In genomic region chr9:80885894-80886293, GRCh38 we compare ENCODE assay signal across 10 cellular contexts.
DNase-seq lines count a peak whose midpoint lies in the region; ATAC-seq, FAIRE-seq and TF ChIP-seq lines count a peak whose summit lies in the region.
"Had no signal": no experiment of that assay in that cellular context is flagged by ENCODE, and none has a peak within 500 bp of the region (broad histone marks: within the 10 kb centered on the region; RNA-seq: fewer than 3 reads in every experiment).

No MANE protein-coding gene starts in this region.

- H4K20me1 ChIP-seq in DND-41 (ENCODE audit: insufficient read depth, low read length), result no peaks in the 10 kb centered on the region
- H4K20me1 ChIP-seq in neural progenitor cell (ENCODE audit: low read depth), result no peaks in the 10 kb centered on the region

- H3K4me2 ChIP-seq in DND-41 (ENCODE audit: insufficient read depth, low read length), result no peak overlapping the region
- H3K4me2 ChIP-seq in neural progenitor cell, result no peak overlapping the region

- H3K4me1 Mint-ChIP-seq in neural progenitor cell, result peaks cover 21% of the 10 kb centered on the region
- H3K4me1 Mint-ChIP-seq in Calu3 (ENCODE audit: low read depth, unreplicated experiment), result no peaks in the 10 kb centered on the region

- H3K4me3 ChIP-seq in DND-41 (ENCODE audit: low read depth in 1 of 2, low read length in 2 of 2) (no peak overlapping the region), MG63 (no peak overlapping the region), bronchial epithelial cell (ENCODE audit: low read depth, low read length) (no peak overlapping the region), neural progenitor cell (no peak overlapping the region)
- H3K4me3 ChIP-seq: uterus had no signal

- no peak for FAIRE-seq in bronchial epithelial cell (lab: Jason Lieb, UNC)

- H3K79me2 ChIP-seq in DND-41 (ENCODE audit: insufficient read depth, low read length) (no peaks in the 10 kb centered on the region), neural progenitor cell (ENCODE audit: low read depth) (no peaks in the 10 kb centered on the region)
- H3K79me2 ChIP-seq: parathyroid adenoma had no signal

- H3K9ac ChIP-seq in DND-41 (ENCODE audit: low read depth, low read length) (no peak overlapping the region), neural progenitor cell (no peak overlapping the region)
- H3K9ac ChIP-seq: parathyroid adenoma had no signal

- H3K9me3 ChIP-seq in DND-41 (ENCODE audit: insufficient read depth, low read length, severe bottlenecking) (no peaks in the 10 kb centered on the region), MG63 (no peaks in the 10 kb centered on the region), neural progenitor cell (ENCODE audit: low read depth) (no peaks in the 10 kb centered on the region)
- H3K9me3 ChIP-seq: uterus had no signal

- no peak overlapping the region for H3K27ac ChIP-seq in DND-41 (ENCODE audit: low read length)
- H3K27ac ChIP-seq in neural progenitor cell, result no peak overlapping the region
- H3K27ac ChIP-seq: parathyroid adenoma, uterus had no signal

- H3K4me1 ChIP-seq in DND-41 (ENCODE audit: insufficient read depth, low read length) (no peaks in the 10 kb centered on the region), neural progenitor cell (peaks cover 17% of the 10 kb centered on the region)
- H3K4me1 ChIP-seq: parathyroid adenoma, uterus had no signal

- TF ChIP-seq CTCF in DND-41 (IDR thresholded peaks at IDR 0.05; ENCODE audit: borderline replicate concordance, extremely low read depth, low read length, poor library complexity, severe bottlenecking) (peak; percentile 14), bronchial epithelial cell (IDR thresholded peaks at IDR 0.05; ENCODE audit: insufficient read depth, low read length, severe bottlenecking) (no peak), neural progenitor cell (IDR thresholded peaks at IDR 0.05) (peak; percentile 30), Calu3 (IDR thresholded peaks at IDR 0.05; ENCODE audit: unreplicated experiment) (no peak)

- H3K27ac Mint-ChIP-seq in neural progenitor cell (no peak overlapping the region), Calu3 (ENCODE audit: unreplicated experiment) (no peak overlapping the region)
- H3K27ac Mint-ChIP-seq: activated CD8-positive, alpha-beta T cell treated with anti-CD3 and anti-CD28 coated beads for 36 hours had no signal

- H3K36me3 ChIP-seq in DND-41 (ENCODE audit: insufficient read depth, low read length) (no peaks in the 10 kb centered on the region), MG63 (no peaks in the 10 kb centered on the region), bronchial epithelial cell (ENCODE audit: control insufficient read depth, insufficient read depth, low read length) (no peaks in the 10 kb centered on the region), neural progenitor cell (no peaks in the 10 kb centered on the region)
- H3K36me3 ChIP-seq: uterus had no signal

- intact Hi-C loops in Calu3 (cut with micrococcal nuclease; ENCODE audit: unreplicated experiment), result no loop called here

- CTCF ChIA-PET in Calu3 (lab: Charles Lee), result no interaction called here

- peaks cover 8% of the 10 kb centered on the region for H3F3A ChIP-seq in neural progenitor cell (ENCODE audit: low read depth)

- peaks cover 6% of the 10 kb centered on the region for H3K9me3 Mint-ChIP-seq in neural progenitor cell
- H3K9me3 Mint-ChIP-seq in Calu3 (ENCODE audit: low read depth, unreplicated experiment), result no peaks in the 10 kb centered on the region

- peaks cover 1% of the 10 kb centered on the region for H3K36me3 Mint-ChIP-seq in neural progenitor cell
- H3K36me3 Mint-ChIP-seq in Calu3 (ENCODE audit: insufficient read depth, unreplicated experiment), result no peaks in the 10 kb centered on the region

- H3K27me3 ChIP-seq in DND-41 (ENCODE audit: insufficient read depth, low read length, poor library complexity), result no peaks in the 10 kb centered on the region
- no peaks in the 10 kb centered on the region for H3K27me3 ChIP-seq in MG63
- H3K27me3 ChIP-seq in bronchial epithelial cell (ENCODE audit: control insufficient read depth, insufficient read depth, low read length), result no peaks in the 10 kb centered on the region
- H3K27me3 ChIP-seq in neural progenitor cell, result no peaks in the 10 kb centered on the region
- H3K27me3 ChIP-seq: uterus had no signal

- DNase-seq in DND-41, result no peak
- peak; percentile 1 for DNase-seq in MG63
- DNase-seq in bronchial epithelial cell (ENCODE audit: low read depth), result peak; percentile 8
- peak; percentile 15 for DNase-seq in neural progenitor cell (ENCODE audit: low spot score)
- no peak for DNase-seq in NOMO-1 treated with dmso at 0.1 percent for 144 hours (lab: John Stamatoyannopoulos, UW; ENCODE audit: unreplicated experiment)
- DNase-seq in Calu3, result no peak
- DNase-seq in SKM-1 treated with dmso at 0.1 percent for 144 hours (lab: John Stamatoyannopoulos, UW; ENCODE audit: unreplicated experiment), result no peak
- DNase-seq: activated CD8-positive, alpha-beta T cell treated with anti-CD3 and anti-CD28 coated beads for 36 hours had no signal

- H3K27me3 Mint-ChIP-seq in neural progenitor cell (ENCODE audit: insufficient read depth, low read depth), result no peaks in the 10 kb centered on the region
- H3K27me3 Mint-ChIP-seq in Calu3 (ENCODE audit: unreplicated experiment), result no peaks in the 10 kb centered on the region
- H3K27me3 Mint-ChIP-seq: activated CD8-positive, alpha-beta T cell treated with anti-CD3 and anti-CD28 coated beads for 36 hours had no signal

- no TSS peak for BruUV-seq in Calu3 (replicated peaks; lab: Mats Ljungman, UMichigan)

- H2AFZ ChIP-seq in DND-41 (ENCODE audit: low read depth, low read length) (no peak overlapping the region), neural progenitor cell (replicated peaks) (no peak overlapping the region)
- H2AFZ ChIP-seq: parathyroid adenoma had no signal

- no peak for ATAC-seq in DND-41 (ENCODE audit: insufficient read depth, low read depth)
- ATAC-seq: activated CD8-positive, alpha-beta T cell treated with anti-CD3 and anti-CD28 coated beads for 36 hours had no signal

- H3K4me3 Mint-ChIP-seq in neural progenitor cell (no peak overlapping the region), Calu3 (ENCODE audit: low read depth, unreplicated experiment) (no peak overlapping the region)
- H3K4me3 Mint-ChIP-seq: activated CD8-positive, alpha-beta T cell treated with anti-CD3 and anti-CD28 coated beads for 36 hours had no signal

Comparison
In these comparisons a context has a peak if more than half of its experiments do, and no peak if none do; other contexts are left out.
1. DNase-seq: peak in MG63 (single experiment), bronchial epithelial cell (single experiment) and neural progenitor cell (single experiment); none in DND-41 (single experiment), NOMO-1 treated with dmso at 0.1 percent for 144 hours (single experiment), Calu3 (single experiment) and SKM-1 treated with dmso at 0.1 percent for 144 hours (single experiment).
2. CTCF ChIP-seq: peak in DND-41 (single experiment) and neural progenitor cell (single experiment); none in bronchial epithelial cell (single experiment) and Calu3 (single experiment).